In the genomic region with DNA sequence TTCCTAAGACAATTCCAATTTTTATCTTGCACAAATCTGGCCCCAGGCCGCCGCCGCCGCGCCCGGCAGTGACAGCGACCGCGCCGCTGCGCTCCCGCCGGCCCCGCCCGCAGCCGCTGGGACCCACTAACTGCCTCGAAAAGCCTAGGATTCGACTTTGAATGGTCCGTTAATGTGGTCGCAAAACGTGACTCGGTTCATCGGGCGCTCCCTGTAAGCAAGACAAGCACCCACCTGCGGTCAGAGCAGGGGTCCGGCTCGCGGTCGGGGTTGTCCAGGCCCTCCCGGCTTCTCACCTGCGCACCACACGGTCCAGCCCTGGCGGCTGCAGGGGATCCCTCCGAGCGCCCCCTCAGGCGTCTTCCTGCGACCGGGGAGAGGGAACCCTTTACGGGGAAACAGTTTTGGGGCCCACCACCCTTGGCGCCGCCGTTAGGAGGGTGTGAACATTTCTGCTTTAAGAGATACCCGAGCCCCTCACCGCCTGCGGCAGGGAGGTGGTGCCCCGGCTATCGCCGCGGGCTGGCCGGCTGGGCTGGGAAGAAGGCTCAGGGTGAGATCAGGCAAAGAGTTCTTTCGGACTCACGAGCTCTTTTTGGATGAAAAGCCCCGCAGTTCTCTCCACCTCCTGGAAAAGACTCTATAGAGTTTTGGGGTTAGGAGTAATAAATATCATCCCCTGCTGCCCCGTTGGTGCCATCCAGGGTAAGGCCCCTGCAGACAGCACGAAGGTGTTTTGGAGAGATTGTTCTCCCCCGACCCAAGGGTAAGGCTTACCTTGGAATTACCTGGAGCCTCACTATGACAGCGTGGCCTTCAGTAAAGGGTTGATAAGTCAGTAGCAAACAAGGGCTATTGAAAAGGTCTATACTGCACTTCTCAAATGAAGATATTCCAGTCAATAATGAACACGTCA, we compare ENCODE assay signal across 1 cellular context.
TF ChIP-seq lines count a peak whose summit lies in the region.

No MANE protein-coding gene starts in this region.

TF ChIP-seq in K562, 482 proteins besides CTCF, POLR2A, EP300 and RAD21 (continued from another document):
- TF ChIP-seq, protein P1, sequence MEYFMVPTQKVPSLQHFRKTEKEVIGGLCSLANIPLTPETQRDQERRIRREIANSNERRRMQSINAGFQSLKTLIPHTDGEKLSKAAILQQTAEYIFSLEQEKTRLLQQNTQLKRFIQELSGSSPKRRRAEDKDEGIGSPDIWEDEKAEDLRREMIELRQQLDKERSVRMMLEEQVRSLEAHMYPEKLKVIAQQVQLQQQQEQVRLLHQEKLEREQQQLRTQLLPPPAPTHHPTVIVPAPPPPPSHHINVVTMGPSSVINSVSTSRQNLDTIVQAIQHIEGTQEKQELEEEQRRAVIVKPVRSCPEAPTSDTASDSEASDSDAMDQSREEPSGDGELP (CRISPR knock-in tag; IDR thresholded peaks at IDR 0.05; ENCODE audit: borderline replicate concordance) = peak; percentile 47; the same call in 1 of the 2 replicates
- TF ChIP-seq NRF1 (conservative IDR thresholded peaks at IDR 0.05 in 1 of 2, IDR thresholded peaks at IDR 0.05 in 1 of 2) (peak; percentile 17 to 44; a peak in 1 of 4 replicates), RBM14 (IDR thresholded peaks at IDR 0.05; ENCODE audit: borderline replicate concordance, insufficient read depth, low read depth, low read length) (no peak), KAT2B (IDR thresholded peaks at IDR 0.05; ENCODE audit: low read depth, low read length) (no peak), L3MBTL2 (IDR thresholded peaks at IDR 0.05) (peak; percentile 40; the same call in 1 of the 2 replicates)
- TF ChIP-seq, protein P2, sequence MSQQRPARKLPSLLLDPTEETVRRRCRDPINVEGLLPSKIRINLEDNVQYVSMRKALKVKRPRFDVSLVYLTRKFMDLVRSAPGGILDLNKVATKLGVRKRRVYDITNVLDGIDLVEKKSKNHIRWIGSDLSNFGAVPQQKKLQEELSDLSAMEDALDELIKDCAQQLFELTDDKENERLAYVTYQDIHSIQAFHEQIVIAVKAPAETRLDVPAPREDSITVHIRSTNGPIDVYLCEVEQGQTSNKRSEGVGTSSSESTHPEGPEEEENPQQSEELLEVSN (IDR thresholded peaks at IDR 0.05; ENCODE audit: borderline replicate concordance in 1 of 2, extremely low read depth in 1 of 2, insufficient read depth in 1 of 2, insufficient read length in 1 of 2, low read depth in 1 of 2, low read length in 1 of 2, poor library complexity in 1 of 2, severe bottlenecking in 1 of 2) = peak in 1 of 2 experiments; percentile 69
